10 cellular contexts compared by ENCODE assay signal in genomic region chr1:89262643-89263042, GRCh38. TPM values are rescaled to one million over a fixed set of nuclear protein-coding genes. Genes with fewer than 3 reads are reported as not detected.
DNase-seq lines count a peak whose midpoint lies in the region; ATAC-seq, FAIRE-seq and TF ChIP-seq lines count a peak whose summit lies in the region.
"Had no signal": no experiment of that assay in that cellular context is flagged by ENCODE, and none has a peak within 500 bp of the region (broad histone marks: within the 10 kb centered on the region; RNA-seq: fewer than 3 reads in every experiment).

No MANE protein-coding gene starts in this region.

- no peak for TF ChIP-seq RAD21 in HepG2 (CRISPR knock-in tag; IDR thresholded peaks at IDR 0.05)

- H2AFZ ChIP-seq in HepG2 (ENCODE audit: low read length), result no peak overlapping the region
- no peak overlapping the region for H2AFZ ChIP-seq in Karpas-422 (ENCODE audit: low read length)

- H3K9me2 ChIP-seq in Karpas-422 (replicated peaks; ENCODE audit: insufficient read depth, low read length), result no peaks in the 10 kb centered on the region

- TF ChIP-seq EP300 in HepG2 (IDR thresholded peaks at IDR 0.05; ENCODE audit: low read depth in 2 of 2, low read length in 2 of 2) (no peak), HepG2 (CRISPR knock-in tag; IDR thresholded peaks at IDR 0.05; ENCODE audit: borderline replicate concordance) (no peak)

- peak; percentile 54 to 81 (median 68) for ATAC-seq in right lobe of liver
- no peak for ATAC-seq in HepG2
- peak in 1 of 2 donors; percentile 58 for ATAC-seq in right cardiac atrium
- no peak for ATAC-seq in GM19467 (IDR thresholded peaks at IDR 0.05; ENCODE audit: unreplicated experiment)

- TF ChIP-seq CTCF in right lobe of liver (IDR thresholded peaks at IDR 0.05), result no peak
- TF ChIP-seq CTCF in HepG2 (CRISPR knock-in tag; IDR thresholded peaks at IDR 0.05), result no peak
- TF ChIP-seq CTCF in VCaP (conservative IDR thresholded peaks at IDR 0.05), result no peak
- no peak for TF ChIP-seq CTCF in uterus (IDR thresholded peaks at IDR 0.05)
- TF ChIP-seq CTCF in dorsolateral prefrontal cortex (IDR thresholded peaks at IDR 0.05 in 54 of 56, conservative IDR thresholded peaks at IDR 0.05 in 2 of 56; ENCODE audit: low read depth in 1 of 56, partially characterized antibody in 56 of 56), result no peak

- no peak for TF ChIP-seq POLR2A in right lobe of liver (IDR thresholded peaks at IDR 0.05)
- no peak for TF ChIP-seq POLR2A in HepG2 (IDR thresholded peaks at IDR 0.05; ENCODE audit: insufficient read depth in 1 of 2, low read depth in 2 of 2, low read length in 2 of 2)
- no peak for TF ChIP-seq POLR2A in uterus (IDR thresholded peaks at IDR 0.05)

- H4K20me1 ChIP-seq in HepG2 (ENCODE audit: insufficient read depth, low read length) (no peaks in the 10 kb centered on the region), Karpas-422 (ENCODE audit: insufficient read depth, low read depth, low read length) (no peaks in the 10 kb centered on the region)

- 19% methylated on average over 2 of the region's 2 CpGs for WGBS in right lobe of liver (ENCODE audit: insufficient coverage, low coverage, low lambda C conversion rate, missing lambda C conversion rate)
- WGBS in HepG2 (ENCODE audit: low lambda C conversion rate), result 2% methylated on average over 2 of the region's 2 CpGs
- 36% methylated on average over 2 of the region's 2 CpGs for WGBS in right cardiac atrium

- no peaks in the 10 kb centered on the region for H3K9me3 ChIP-seq in right lobe of liver
- no peaks in the 10 kb centered on the region for H3K9me3 ChIP-seq in HepG2 (ENCODE audit: low read length)
- H3K9me3 ChIP-seq in right cardiac atrium (ENCODE audit: control insufficient read depth, low read length), result no peaks in the 10 kb centered on the region
- no peaks in the 10 kb centered on the region for H3K9me3 ChIP-seq in uterus
- no peaks in the 10 kb centered on the region for H3K9me3 ChIP-seq in Karpas-422 (ENCODE audit: low read length)

- H3K9ac ChIP-seq in HepG2 (ENCODE audit: insufficient read depth, low read depth, low read length) (no peak overlapping the region), Karpas-422 (ENCODE audit: low read length) (no peak overlapping the region)

- H3K4me1 ChIP-seq in right lobe of liver (no peaks in the 10 kb centered on the region), HepG2 (ENCODE audit: insufficient read depth, low read length) (no peaks in the 10 kb centered on the region), right cardiac atrium (ENCODE audit: control insufficient read depth, insufficient read depth, low read length) (peaks cover 2% of the 10 kb centered on the region), uterus (peaks cover 0 to 4% of the 10 kb centered on the region in 2 donors), Karpas-422 (ENCODE audit: low read length) (no peaks in the 10 kb centered on the region)

- H3K27me3 ChIP-seq in right lobe of liver, result no peaks in the 10 kb centered on the region
- H3K27me3 ChIP-seq in HepG2 (ENCODE audit: control insufficient read depth in 1 of 2, insufficient read depth in 2 of 2, low read length in 2 of 2), result no peaks in the 10 kb centered on the region; a peak in 1 of 5 replicates
- H3K27me3 ChIP-seq in right cardiac atrium (ENCODE audit: control insufficient read depth, insufficient read depth), result no peaks in the 10 kb centered on the region
- no peaks in the 10 kb centered on the region for H3K27me3 ChIP-seq in uterus
- no peaks in the 10 kb centered on the region for H3K27me3 ChIP-seq in Karpas-422 (ENCODE audit: low read length)
- H3K27me3 ChIP-seq in dorsolateral prefrontal cortex, result no peaks in the 10 kb centered on the region

- CTCF ChIA-PET in HepG2 (lab: Yijun Ruan, JAX; ENCODE audit: low intra/inter-chr PET ratio, low total read pairs), result no interaction called here

- no peak for FAIRE-seq in HepG2 (lab: Jason Lieb, UNC)
- FAIRE-seq: D721Med had no signal

- in situ Hi-C loops in HepG2 (cut with HindIII; ENCODE audit: extremely low pct_ligation_motif_present, low pct_unique_long_range_greater_than_20kb), result no loop called here

- H3K36me3 ChIP-seq in right lobe of liver (no peaks in the 10 kb centered on the region), HepG2 (replicated peaks in 1 of 2; ENCODE audit: control insufficient read depth in 1 of 2, insufficient read depth in 2 of 2, low read length in 2 of 2) (no peaks in the 10 kb centered on the region), uterus (no peaks in the 10 kb centered on the region), Karpas-422 (ENCODE audit: insufficient read depth, low read length) (no peaks in the 10 kb centered on the region)

- H3K79me2 ChIP-seq in HepG2 (ENCODE audit: insufficient read depth, low read length) (no peaks in the 10 kb centered on the region), Karpas-422 (ENCODE audit: low read length) (no peaks in the 10 kb centered on the region)

- peak overlapping the region in 1 of 3 donors; percentile 25 for H3K27ac ChIP-seq in right lobe of liver
- no peak overlapping the region for H3K27ac ChIP-seq in HepG2 (ENCODE audit: extremely low read length, insufficient read depth, low read length)
- H3K27ac ChIP-seq in VCaP, result peak overlapping the region; percentile 31; the same call in 1 of the 2 replicates
- H3K27ac ChIP-seq in right cardiac atrium (ENCODE audit: low read length), result no peak overlapping the region
- peak overlapping the region; percentile 41 to 50 for H3K27ac ChIP-seq in uterus
- no peak overlapping the region for H3K27ac ChIP-seq in Karpas-422 (ENCODE audit: low read length)
- H3K27ac ChIP-seq in dorsolateral prefrontal cortex, result peak overlapping the region in 2 of 59 donors; percentile 5 to 6

- POLR2A ChIA-PET in HepG2 (lab: Yijun Ruan, JAX), result no interaction called here

- no peak for DNase-seq in right lobe of liver
- no peak for DNase-seq in HepG2 (ENCODE audit: low spot score)
- DNase-seq in right cardiac atrium, result no peak
- no peak for DNase-seq in uterus
- DNase-seq in Karpas-422, result no peak
- no peak for DNase-seq in dorsolateral prefrontal cortex
- DNase-seq: effector memory CD4-positive, alpha-beta T cell had no signal

- H3K4me2 ChIP-seq in HepG2 (ENCODE audit: low read depth, low read length) (no peak overlapping the region), Karpas-422 (ENCODE audit: low read depth, low read length, poor library complexity, severe bottlenecking) (no peak overlapping the region)

- H3K4me3 ChIP-seq in right lobe of liver (no peak overlapping the region), HepG2 (replicated peaks in 1 of 3; ENCODE audit: insufficient read depth in 1 of 3, low read depth in 2 of 3, low read length in 3 of 3) (no peak overlapping the region), right cardiac atrium (ENCODE audit: low read length) (peak overlapping the region; percentile 42), uterus (peak overlapping the region in 1 of 2 donors; percentile 23), Karpas-422 (ENCODE audit: low read length) (no peak overlapping the region), dorsolateral prefrontal cortex (peak overlapping the region in 7 of 59 donors; percentile 10 to 44 (median 30))

- BruUV-seq in HepG2 (replicated peaks; lab: Mats Ljungman, UMichigan), result no TSS peak

- intact Hi-C loops in right lobe of liver (cut with DNase I) (no loop called here), HepG2 (cut with micrococcal nuclease; ENCODE audit: unreplicated experiment) (no loop called here), right cardiac atrium (cut with DNase I) (loop anchor here in 1 of 4 donors (10.0 kb wide), 1 partner anchor 192 kb away; no protein-coding TSS in a partner anchor), uterus (cut with DNase I; ENCODE audit: low total_unique reads) (no loop called here), dorsolateral prefrontal cortex (cut with DNase I) (no loop called here)

TF ChIP-seq in HepG2, 621 proteins besides CTCF, POLR2A, EP300 and RAD21 (continues in another document):
- TF ChIP-seq ZFP36 (IDR thresholded peaks at IDR 0.05; ENCODE audit: borderline replicate concordance, low read depth, low read length, partially characterized antibody) (no peak), KDM5B (CRISPR knock-in tag; IDR thresholded peaks at IDR 0.05; ENCODE audit: borderline replicate concordance) (no peak), SP4 (CRISPR knock-in tag; IDR thresholded peaks at IDR 0.05) (no peak)

RNA-seq across cellular contexts. Expression of gene GBP5, which starts 10.0 kb away (rescaled TPM):
- total RNA-seq in right lobe of liver, result 1 to 10 TPM in 5 of 6 experiments, under 1 TPM in 1; 0.44 to 5.0 (median 1.5) TPM
- not detected in 2 replicates for total RNA-seq in HepG2 (2016; rRNA removed; fragmentation: Illumina TruSeq; extraction: Trizol)
- total RNA-seq in HepG2 (2016; cell fraction: cytosol; rRNA removed; fragmentation: Illumina TruSeq; extraction: Trizol; ENCODE audit: low read depth), result not detected in 2 replicates
- not detected in 2 replicates for total RNA-seq in HepG2 (2016; cell fraction: insoluble cytoplasmic fraction; rRNA removed; fragmentation: Illumina TruSeq; extraction: Trizol)
- not detected in 2 replicates for total RNA-seq in HepG2 (2016; cell fraction: membrane; rRNA removed; fragmentation: Illumina TruSeq; extraction: Trizol)
- total RNA-seq in HepG2 (2016; cell fraction: nucleus; rRNA removed; fragmentation: Illumina TruSeq; extraction: Trizol), result not detected in 2 replicates
- polyA plus RNA-seq in HepG2 (2011; rRNA removed), result 0.01 TPM in 1 of 2 replicates, not detected in the other
- polyA plus RNA-seq in HepG2 (2011; cell fraction: cytosol; rRNA removed), result not detected in 2 replicates
- not detected in 2 replicates for polyA plus RNA-seq in HepG2 (2011; cell fraction: nucleus; rRNA removed)
- not detected in 2 replicates for polyA plus RNA-seq in HepG2 (2012)
- not detected in 2 replicates for polyA plus RNA-seq in HepG2 (2016; cell fraction: cytosol; fragmentation: Illumina TruSeq; extraction: Trizol; ENCODE audit: low read depth)
- polyA plus RNA-seq in HepG2 (2016; cell fraction: insoluble cytoplasmic fraction; fragmentation: Illumina TruSeq; extraction: Trizol; ENCODE audit: low read depth), result not detected in 2 replicates
- polyA plus RNA-seq in HepG2 (2016; cell fraction: membrane; fragmentation: Illumina TruSeq; extraction: Trizol; ENCODE audit: low read depth), result not detected in 2 replicates
- polyA plus RNA-seq in HepG2 (2016; cell fraction: nucleus; fragmentation: Illumina TruSeq; extraction: Trizol; ENCODE audit: insufficient read depth, low read depth), result not detected in 2 replicates
- polyA minus RNA-seq in HepG2 (2011; rRNA and poly(A)+ RNA removed; ENCODE audit: low replicate concordance), result 0.33 TPM in 1 of 2 replicates, not detected in the other
- polyA minus RNA-seq in HepG2 (2011; cell fraction: cytosol; rRNA and poly(A)+ RNA removed), result not detected in 2 replicates
- polyA minus RNA-seq in HepG2 (2011; cell fraction: nucleus; rRNA and poly(A)+ RNA removed), result not detected in 2 replicates
- total RNA-seq in right cardiac atrium, result 1 to 10 TPM in 2 of 4 donors, under 1 TPM in 2; 0.75 to 2.0 (median 1.2) TPM
- 0.48 TPM for polyA plus RNA-seq in right cardiac atrium
- 1 to 10 TPM in 1 of 4 donors, under 1 TPM in 2, not detected in 1; 0.26 to 1.6 (median 0.83) TPM for total RNA-seq in uterus
- total RNA-seq in Karpas-422 (2014; rRNA removed; shearing (Covaris generic); ENCODE audit: low replicate concordance), result not detected in 2 replicates
- 1 to 10 TPM in 46 of 120 experiments, under 1 TPM in 72, not detected in 2; 0.16 to 5.3 (median 0.81) TPM for total RNA-seq in dorsolateral prefrontal cortex

Comparison
In these comparisons a context has a peak if more than half of its experiments do, and no peak if none do; other contexts are left out.
1. ATAC-seq: peak in right lobe of liver (4 of 4); none in HepG2 (single experiment) and GM19467 (single experiment).
2. H3K27ac ChIP-seq: peak in VCaP (single experiment) and uterus (2 of 2); none in HepG2 (single experiment), right cardiac atrium (single experiment) and Karpas-422 (single experiment).